In genomic region chr3:65785065-65785645, GRCh38 we compare ENCODE assay signal across 8 cellular contexts.
DNase-seq lines count a peak whose midpoint lies in the region; ATAC-seq, FAIRE-seq and TF ChIP-seq lines count a peak whose summit lies in the region.

No MANE protein-coding gene starts in this region.

- no peaks in the 10 kb centered on the region for H3K27me3 ChIP-seq in PC-3 (ENCODE audit: low read length)

- H3K27ac Mint-ChIP-seq in nephron progenitor cell = no peak overlapping the region
- no peak overlapping the region for H3K27ac Mint-ChIP-seq in stimulated activated naive B cell treated with anti-CD40 and anti-IgM and Interleukin-4, amounts not matched to agents 10 μg/mL and 1 μg/mL and 100 μg/mL, for 72 hours

- CTCF ChIA-PET in PC-3 (lab: Charles Lee) = no interaction called here

- TF ChIP-seq CTCF in PC-3 (conservative IDR thresholded peaks at IDR 0.05; ENCODE audit: low read depth, low read length) (peak; percentile 68), nephron progenitor cell (IDR thresholded peaks at IDR 0.05) (peak; percentile 81)

- ATAC-seq in HG03460 (IDR thresholded peaks at IDR 0.05; ENCODE audit: unreplicated experiment) (peak; percentile 52), PC-3 (no peak), HG03457 (IDR thresholded peaks at IDR 0.05; ENCODE audit: unreplicated experiment) (no peak)
- ATAC-seq in stimulated activated naive B cell treated with anti-CD40 and anti-IgM and Interleukin-4, amounts not matched to agents 10 μg/mL and 1 μg/mL and 100 μg/mL, for 72 hours (replicated peaks) = no peak

- no peaks in the 10 kb centered on the region for H4K20me1 ChIP-seq in PC-3 (ENCODE audit: low read length)

- H3K9ac ChIP-seq in PC-3 (ENCODE audit: low read length) = no peak overlapping the region

- H3K36me3 Mint-ChIP-seq in nephron progenitor cell (ENCODE audit: low read depth) = no peaks in the 10 kb centered on the region
- peaks cover 0 to 2% of the 10 kb centered on the region in 2 donors for H3K36me3 Mint-ChIP-seq in stimulated activated naive B cell treated with anti-CD40 and anti-IgM and Interleukin-4, amounts not matched to agents 10 μg/mL and 1 μg/mL and 100 μg/mL, for 72 hours

- H3K36me3 ChIP-seq in PC-3 (ENCODE audit: low read depth, low read length) = no peaks in the 10 kb centered on the region

- H3K9me2 ChIP-seq in PC-3 (replicated peaks; ENCODE audit: low read length) = no peaks in the 10 kb centered on the region

- no peaks in the 10 kb centered on the region for H3F3A ChIP-seq in PC-3 (ENCODE audit: low read length, unreplicated experiment)

- no peak overlapping the region for H2AFZ ChIP-seq in PC-3 (ENCODE audit: low read length)

- peak; percentile 45 for FAIRE-seq in endometrium (lab: Jason Lieb, UNC)

- H3K9me3 ChIP-seq in PC-3 (ENCODE audit: low read length) = no peaks in the 10 kb centered on the region

- H3K4me2 ChIP-seq in PC-3 (ENCODE audit: low read length) = no peak overlapping the region

- peaks cover 74% of the 10 kb centered on the region for H3K4me1 Mint-ChIP-seq in nephron progenitor cell
- no peaks in the 10 kb centered on the region for H3K4me1 Mint-ChIP-seq in stimulated activated naive B cell treated with anti-CD40 and anti-IgM and Interleukin-4, amounts not matched to agents 10 μg/mL and 1 μg/mL and 100 μg/mL, for 72 hours

- POLR2A ChIA-PET in PC-3 (lab: Charles Lee; ENCODE audit: unreplicated experiment) = no interaction called here

- H3K4me3 Mint-ChIP-seq in nephron progenitor cell = no peak overlapping the region
- no peak overlapping the region for H3K4me3 Mint-ChIP-seq in stimulated activated naive B cell treated with anti-CD40 and anti-IgM and Interleukin-4, amounts not matched to agents 10 μg/mL and 1 μg/mL and 100 μg/mL, for 72 hours

- peaks cover 8% of the 10 kb centered on the region for H3K9me3 Mint-ChIP-seq in nephron progenitor cell
- no peaks in the 10 kb centered on the region for H3K9me3 Mint-ChIP-seq in stimulated activated naive B cell treated with anti-CD40 and anti-IgM and Interleukin-4, amounts not matched to agents 10 μg/mL and 1 μg/mL and 100 μg/mL, for 72 hours

- H3K79me2 ChIP-seq in PC-3 (ENCODE audit: low read length) = no peaks in the 10 kb centered on the region

- no peak overlapping the region for H3K27ac ChIP-seq in PC-3 (ENCODE audit: low read length)

- intact Hi-C loops in PC-3 (cut with micrococcal nuclease) = loop anchor here (1.0 to 5.0 kb wide), 5 partner anchors 127 to 412 kb away; partner anchors contain the start of gene MAGI1

- no peak overlapping the region for H3K4me3 ChIP-seq in PC-3 (ENCODE audit: low read length)

- no peaks in the 10 kb centered on the region for H3K4me1 ChIP-seq in PC-3 (ENCODE audit: insufficient read depth, low read length)

- DNase-seq in CD1c-positive myeloid dendritic cell (ENCODE audit: extremely low spot score) = peak; percentile 35
- peak; percentile 41 for DNase-seq in PC-3
- no peak for DNase-seq in nephron progenitor cell
- DNase-seq in stimulated activated naive B cell treated with anti-CD40 and anti-IgM and Interleukin-4, amounts not matched to agents 10 μg/mL and 1 μg/mL and 100 μg/mL, for 72 hours = no peak
- no peak for DNase-seq in central memory CD4-positive, alpha-beta T cell

- no TSS peak for BruUV-seq in PC-3 (replicated peaks; lab: Mats Ljungman, UMichigan)

- H3K27me3 Mint-ChIP-seq in nephron progenitor cell (ENCODE audit: low read depth, poor library complexity) = no peaks in the 10 kb centered on the region
- no peaks in the 10 kb centered on the region for H3K27me3 Mint-ChIP-seq in stimulated activated naive B cell treated with anti-CD40 and anti-IgM and Interleukin-4, amounts not matched to agents 10 μg/mL and 1 μg/mL and 100 μg/mL, for 72 hours

Comparison
In these comparisons a context has a peak if more than half of its experiments do, and no peak if none do; other contexts are left out.
1. DNase-seq: peak in CD1c-positive myeloid dendritic cell (single experiment) and PC-3 (single experiment); none in nephron progenitor cell (single experiment), stimulated activated naive B cell treated with anti-CD40 and anti-IgM and Interleukin-4, amounts not matched to agents 10 μg/mL and 1 μg/mL and 100 μg/mL, for 72 hours (single experiment) and central memory CD4-positive, alpha-beta T cell (single experiment).